Comparison of ENCODE assay signal across 9 cellular contexts in genomic region chr9:13213337-13213736, GRCh38.
DNase-seq lines count a peak whose midpoint lies in the region; ATAC-seq, FAIRE-seq and TF ChIP-seq lines count a peak whose summit lies in the region.
"Had no signal": no experiment of that assay in that cellular context is flagged by ENCODE, and none has a peak within 500 bp of the region (broad histone marks: within the 10 kb centered on the region; RNA-seq: fewer than 3 reads in every experiment).

No MANE protein-coding gene starts in this region.

- H3K36me3 Mint-ChIP-seq in effector memory CD8-positive, alpha-beta T cell (ENCODE audit: insufficient read depth): no peaks in the 10 kb centered on the region
- no peaks in the 10 kb centered on the region for H3K36me3 Mint-ChIP-seq in activated CD4-positive, alpha-beta T cell treated with anti-CD3 and anti-CD28 coated beads for 36 hours (ENCODE audit: low read depth)

- POLR2A ChIA-PET in activated CD4-positive, alpha-beta T cell treated with anti-CD3 and anti-CD28 coated beads for 36 hours (lab: Charles Lee): no interaction called here

- H3K4me3 Mint-ChIP-seq in effector memory CD8-positive, alpha-beta T cell: no peak overlapping the region
- H3K4me3 Mint-ChIP-seq in activated CD4-positive, alpha-beta T cell treated with anti-CD3 and anti-CD28 coated beads for 36 hours: no peak overlapping the region

- no peaks in the 10 kb centered on the region for H3K27me3 Mint-ChIP-seq in effector memory CD8-positive, alpha-beta T cell
- no peaks in the 10 kb centered on the region for H3K27me3 Mint-ChIP-seq in activated CD4-positive, alpha-beta T cell treated with anti-CD3 and anti-CD28 coated beads for 36 hours

- ATAC-seq in effector memory CD8-positive, alpha-beta T cell (replicated peaks): no peak
- ATAC-seq in activated CD4-positive, alpha-beta T cell treated with anti-CD3 and anti-CD28 coated beads for 36 hours: no peak
- ATAC-seq in HG02840 (IDR thresholded peaks at IDR 0.05; ENCODE audit: low FRiP score, unreplicated experiment): no peak

- DNase-seq in H54 (ENCODE audit: insufficient read length, low spot score) (no peak), NCI-H82 treated with DMSO at 0.1 percent for 48 hours (lab: John Stamatoyannopoulos, UW; ENCODE audit: unreplicated experiment) (no peak)
- no peak for DNase-seq in effector memory CD8-positive, alpha-beta T cell
- no peak for DNase-seq in activated CD4-positive, alpha-beta T cell treated with anti-CD3 and anti-CD28 coated beads for 36 hours
- DNase-seq: NCI-H345 had no signal

- FAIRE-seq in A204.1 (lab: Jason Lieb, UNC) (peak; percentile 98), H54 (lab: Jason Lieb, UNC) (peak; percentile 57), TTC549 (lab: Jason Lieb, UNC) (peak; percentile 94), islet of Langerhans (lab: Jason Lieb, UNC) (peak; percentile 60)

- no peaks in the 10 kb centered on the region for H3K4me1 Mint-ChIP-seq in effector memory CD8-positive, alpha-beta T cell (ENCODE audit: low read depth in 2 of 2)
- H3K4me1 Mint-ChIP-seq in activated CD4-positive, alpha-beta T cell treated with anti-CD3 and anti-CD28 coated beads for 36 hours: no peaks in the 10 kb centered on the region

- H3K27ac Mint-ChIP-seq in effector memory CD8-positive, alpha-beta T cell: no peak overlapping the region
- no peak overlapping the region for H3K27ac Mint-ChIP-seq in activated CD4-positive, alpha-beta T cell treated with anti-CD3 and anti-CD28 coated beads for 36 hours

- CTCF ChIA-PET in activated CD4-positive, alpha-beta T cell treated with anti-CD3 and anti-CD28 coated beads for 36 hours (lab: Charles Lee): no interaction called here

- H3K9me3 Mint-ChIP-seq in effector memory CD8-positive, alpha-beta T cell: peaks cover 6 to 19% of the 10 kb centered on the region in 2 donors
- H3K9me3 Mint-ChIP-seq in activated CD4-positive, alpha-beta T cell treated with anti-CD3 and anti-CD28 coated beads for 36 hours (ENCODE audit: low read depth): no peaks in the 10 kb centered on the region

- intact Hi-C loops in activated CD4-positive, alpha-beta T cell treated with anti-CD3 and anti-CD28 coated beads for 36 hours (cut with DNase I, micrococcal nuclease): no loop called here

- no peak for TF ChIP-seq POLR2A in H54 (IDR thresholded peaks at IDR 0.05; ENCODE audit: low read depth, low read length)
